1 cellular context compared by ENCODE assay signal in the genomic region with DNA sequence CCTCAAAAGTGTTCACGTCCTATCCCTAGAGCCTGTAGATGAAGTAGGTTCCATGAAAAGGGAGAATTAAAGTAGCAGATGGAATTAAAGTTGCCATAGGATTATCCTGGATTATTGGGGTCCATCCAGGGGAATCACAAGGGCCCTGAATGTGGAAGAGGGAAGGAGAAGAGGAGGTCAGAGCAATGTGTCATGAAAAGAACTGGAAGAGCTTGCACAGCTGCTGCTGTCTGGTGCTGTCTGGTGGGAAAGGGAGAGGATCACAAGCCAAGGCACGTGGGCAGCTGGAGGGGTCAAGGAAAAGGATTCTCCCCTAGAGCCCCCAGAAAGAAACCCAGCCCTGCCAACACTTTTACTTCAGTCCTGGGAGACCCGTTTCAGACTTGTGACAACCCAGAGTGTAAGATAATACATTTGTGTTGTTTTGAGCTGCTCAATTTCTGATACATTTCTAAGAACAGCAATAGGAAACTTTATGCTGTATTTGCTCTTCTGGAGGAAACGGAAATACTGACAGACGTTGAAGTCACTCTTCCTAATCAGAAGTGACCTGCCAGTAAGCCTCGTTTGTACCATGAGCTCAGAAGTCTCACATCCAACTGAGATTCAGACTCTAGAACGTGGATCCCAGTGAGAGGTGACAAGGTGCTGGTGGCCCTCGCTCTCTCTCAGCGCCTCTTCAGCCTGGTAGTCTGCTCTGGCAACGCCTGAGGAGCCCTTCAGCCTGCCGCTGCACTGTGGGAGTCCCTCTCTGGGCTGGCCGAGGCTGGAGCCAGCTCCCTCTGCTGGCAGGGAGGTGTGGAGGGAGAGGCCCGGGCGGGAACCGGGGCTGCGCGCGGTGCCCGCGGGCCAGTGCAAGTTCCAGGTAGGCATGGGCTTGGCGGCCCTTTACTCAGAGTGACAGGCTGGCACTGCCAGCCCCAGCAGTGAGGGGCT.
A peak's percentile ranks its signal among the peaks of the same experiment; 100 is the strongest.
TF ChIP-seq lines count a peak whose summit lies in the region.

No MANE protein-coding gene starts in this region.

TF ChIP-seq in HepG2, 621 proteins besides CTCF, POLR2A, EP300 and RAD21:
- peak; percentile 94; the same call in 1 of the 2 replicates for TF ChIP-seq ZNF850 (CRISPR knock-in tag; conservative IDR thresholded peaks at IDR 0.05)
- peak; percentile 16; the same call in 1 of the 2 replicates for TF ChIP-seq ZNF768 (CRISPR knock-in tag; IDR thresholded peaks at IDR 0.05)
- no peak for TF ChIP-seq GABPB1 (CRISPR knock-in tag; IDR thresholded peaks at IDR 0.05)
- TF ChIP-seq HNRNPL (IDR thresholded peaks at IDR 0.05; ENCODE audit: low read depth, low read length): 0 out of 2 replicates have a peak, but pooled peaks have one; percentile 50
- no peak for TF ChIP-seq ZNF7 (CRISPR knock-in tag; IDR thresholded peaks at IDR 0.05)
- TF ChIP-seq FOXC1 (CRISPR knock-in tag; IDR thresholded peaks at IDR 0.05; ENCODE audit: borderline replicate concordance): no peak
- TF ChIP-seq ZBTB33 (CRISPR knock-in tag; IDR thresholded peaks at IDR 0.05): peak; percentile 83; the same call in 1 of the 2 replicates
- TF ChIP-seq, protein P1, sequence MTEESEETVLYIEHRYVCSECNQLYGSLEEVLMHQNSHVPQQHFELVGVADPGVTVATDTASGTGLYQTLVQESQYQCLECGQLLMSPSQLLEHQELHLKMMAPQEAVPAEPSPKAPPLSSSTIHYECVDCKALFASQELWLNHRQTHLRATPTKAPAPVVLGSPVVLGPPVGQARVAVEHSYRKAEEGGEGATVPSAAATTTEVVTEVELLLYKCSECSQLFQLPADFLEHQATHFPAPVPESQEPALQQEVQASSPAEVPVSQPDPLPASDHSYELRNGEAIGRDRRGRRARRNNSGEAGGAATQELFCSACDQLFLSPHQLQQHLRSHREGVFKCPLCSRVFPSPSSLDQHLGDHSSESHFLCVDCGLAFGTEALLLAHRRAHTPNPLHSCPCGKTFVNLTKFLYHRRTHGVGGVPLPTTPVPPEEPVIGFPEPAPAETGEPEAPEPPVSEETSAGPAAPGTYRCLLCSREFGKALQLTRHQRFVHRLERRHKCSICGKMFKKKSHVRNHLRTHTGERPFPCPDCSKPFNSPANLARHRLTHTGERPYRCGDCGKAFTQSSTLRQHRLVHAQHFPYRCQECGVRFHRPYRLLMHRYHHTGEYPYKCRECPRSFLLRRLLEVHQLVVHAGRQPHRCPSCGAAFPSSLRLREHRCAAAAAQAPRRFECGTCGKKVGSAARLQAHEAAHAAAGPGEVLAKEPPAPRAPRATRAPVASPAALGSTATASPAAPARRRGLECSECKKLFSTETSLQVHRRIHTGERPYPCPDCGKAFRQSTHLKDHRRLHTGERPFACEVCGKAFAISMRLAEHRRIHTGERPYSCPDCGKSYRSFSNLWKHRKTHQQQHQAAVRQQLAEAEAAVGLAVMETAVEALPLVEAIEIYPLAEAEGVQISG (CRISPR knock-in tag; IDR thresholded peaks at IDR 0.05): 0 out of 2 replicates have a peak, but pooled peaks have one; percentile 26
